Comparison of ENCODE assay signal across 15 cellular contexts in the genomic region with DNA sequence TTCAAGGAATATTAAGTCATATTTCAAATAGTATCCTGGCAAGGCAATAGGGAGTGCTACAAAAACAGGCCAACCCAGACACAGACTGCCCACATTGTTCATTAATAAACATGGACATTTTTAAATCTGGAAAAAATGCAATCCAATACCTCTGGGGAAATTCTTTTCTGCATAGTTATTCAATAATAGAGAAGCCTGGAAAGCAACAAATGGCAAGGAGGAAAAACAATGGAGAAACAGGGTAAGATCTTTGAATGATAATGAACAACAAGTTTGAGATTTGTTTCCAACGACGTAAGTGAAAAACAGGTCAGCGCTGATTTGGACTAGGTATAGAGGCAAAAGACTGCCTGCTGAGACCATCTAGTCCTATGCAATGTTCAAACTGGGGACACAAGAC. TPM values are rescaled to one million over a fixed set of nuclear protein-coding genes. Genes with fewer than 3 reads are reported as not detected.
DNase-seq lines count a peak whose midpoint lies in the region; FAIRE-seq and TF ChIP-seq lines count a peak whose summit lies in the region.
"Had no signal": no experiment of that assay in that cellular context is flagged by ENCODE, and none has a peak within 500 bp of the region (broad histone marks: within the 10 kb centered on the region; RNA-seq: fewer than 3 reads in every experiment).

No MANE protein-coding gene starts in this region.

- CTCF ChIA-PET in Caco-2 (lab: Charles Lee): no interaction called here

- H3K4me1 Mint-ChIP-seq in Caco-2 (ENCODE audit: low read depth, unreplicated experiment): no peaks in the 10 kb centered on the region
- H3K4me1 Mint-ChIP-seq in type B pancreatic cell (ENCODE audit: unreplicated experiment): no peaks in the 10 kb centered on the region
- H3K4me1 Mint-ChIP-seq: B cell had no signal

- H3F3A ChIP-seq in GM23248 (ENCODE audit: insufficient read depth): 0 out of 2 replicates have a peak, but pooled peaks cover 12% of the 10 kb centered on the region

- H3K36me3 Mint-ChIP-seq in Caco-2 (ENCODE audit: insufficient read depth, unreplicated experiment) (no peaks in the 10 kb centered on the region), type B pancreatic cell (no peaks in the 10 kb centered on the region)
- H3K36me3 Mint-ChIP-seq: CD8-positive, alpha-beta T cell had no signal

- H3K4me3 Mint-ChIP-seq in Caco-2 (ENCODE audit: unreplicated experiment): no peak overlapping the region
- no peak overlapping the region for H3K4me3 Mint-ChIP-seq in type B pancreatic cell
- H3K4me3 Mint-ChIP-seq: B cell; CD8-positive, alpha-beta T cell had no signal

- H3K9ac ChIP-seq in GM23248: no peak overlapping the region
- H3K9ac ChIP-seq: BLaER1 treated with 17β-estradiol and CSF1 and Interleukin-3, amounts not matched to agents 10 nM and 100 nM had no signal

- no peak for TF ChIP-seq POLR2A in GM12891 (IDR thresholded peaks at IDR 0.05; ENCODE audit: low read depth, low read length)

- intact Hi-C loops in Caco-2 (cut with micrococcal nuclease; ENCODE audit: unreplicated experiment): no loop called here

- in situ Hi-C loops in GM23248 (cut with MboI): no loop called here

- H3K79me2 ChIP-seq in GM23248 (ENCODE audit: insufficient read depth) (no peaks in the 10 kb centered on the region), osteoblast (ENCODE audit: insufficient read depth, low read length) (no peaks in the 10 kb centered on the region)

- H3K27ac ChIP-seq in GM23248: no peak overlapping the region
- H3K27ac ChIP-seq in osteoblast (ENCODE audit: low read depth, low read length): no peak overlapping the region
- H3K27ac ChIP-seq: BLaER1 treated with 17β-estradiol and CSF1 and Interleukin-3, amounts not matched to agents 10 nM and 100 nM had no signal

- TF ChIP-seq CTCF in osteoblast (IDR thresholded peaks at IDR 0.05; ENCODE audit: extremely low read depth, low read depth, low read length) (no peak), Caco-2 (IDR thresholded peaks at IDR 0.05; ENCODE audit: insufficient read depth in 1 of 2, low read depth in 1 of 2, low read length in 1 of 2, severe bottlenecking in 1 of 2, unreplicated experiment in 1 of 2) (no peak), type B pancreatic cell (conservative IDR thresholded peaks at IDR 0.05) (no peak)

- BruUV-seq in Caco-2 (replicated peaks; lab: Mats Ljungman, UMichigan): no TSS peak

- FAIRE-seq in GM12891 (lab: Jason Lieb, UNC): no peak

- H3K27ac Mint-ChIP-seq in Caco-2 (ENCODE audit: unreplicated experiment) (no peak overlapping the region), type B pancreatic cell (no peak overlapping the region)
- H3K27ac Mint-ChIP-seq: B cell; CD8-positive, alpha-beta T cell had no signal

- H3K36me3 ChIP-seq in GM23248 (ENCODE audit: low read depth) (no peaks in the 10 kb centered on the region), osteoblast (ENCODE audit: insufficient read depth, low read length) (no peaks in the 10 kb centered on the region), Caco-2 (ENCODE audit: control insufficient read depth, insufficient read depth, low read length) (no peaks in the 10 kb centered on the region)
- H3K36me3 ChIP-seq: BLaER1 treated with 17β-estradiol and CSF1 and Interleukin-3, amounts not matched to agents 10 nM and 100 nM; HAP-1 had no signal

- H3K4me3 ChIP-seq in GM23248 (no peak overlapping the region), osteoblast (ENCODE audit: insufficient read depth, low read length) (no peak overlapping the region), Caco-2 (ENCODE audit: low read depth, low read length) (no peak overlapping the region)
- H3K4me3 ChIP-seq: BLaER1 treated with 17β-estradiol and CSF1 and Interleukin-3, amounts not matched to agents 10 nM and 100 nM; HAP-1 had no signal

- POLR2A ChIA-PET in Caco-2 (lab: Charles Lee): no interaction called here

- H3K27me3 ChIP-seq in GM23248 (replicated peaks; ENCODE audit: insufficient read depth) (0 out of 2 replicates have a peak, but pooled peaks cover 7% of the 10 kb centered on the region), osteoblast (ENCODE audit: insufficient read depth, low read length) (no peaks in the 10 kb centered on the region), Caco-2 (replicated peaks; ENCODE audit: control insufficient read depth, insufficient read depth, low read length) (no peaks in the 10 kb centered on the region)
- H3K27me3 ChIP-seq: BLaER1 treated with 17β-estradiol and CSF1 and Interleukin-3, amounts not matched to agents 10 nM and 100 nM had no signal

- H3K9me3 Mint-ChIP-seq in Caco-2 (ENCODE audit: unreplicated experiment) (peaks cover 23% of the 10 kb centered on the region), type B pancreatic cell (no peaks in the 10 kb centered on the region)
- H3K9me3 Mint-ChIP-seq: CD8-positive, alpha-beta T cell had no signal

- DNase-seq in EH (ENCODE audit: low read depth) (peak; percentile 10), GM23248 (no peak), fibroblast of peridontal ligament (ENCODE audit: extremely low read depth) (peak; percentile 10), osteoblast (ENCODE audit: insufficient read length, low spot score, missing footprints) (no peak), NCI-H1105 treated with DMSO at 0.1 percent for 48 hours (lab: John Stamatoyannopoulos, UW) (no peak), GM12891 (ENCODE audit: insufficient read length, low spot score) (no peak), Caco-2 (no peak), type B pancreatic cell (ENCODE audit: extremely low spot score, unreplicated experiment) (no peak)
- DNase-seq: CD8-positive, alpha-beta T cell; DMS 273 treated with DMSO at 0.1 percent for 48 hours; DND-41; GDM1 had no signal

- no peaks in the 10 kb centered on the region for H3K9me2 ChIP-seq in GM23248 (ENCODE audit: insufficient read depth)

- H3K4me1 ChIP-seq in GM23248 (ENCODE audit: insufficient read depth) (peaks cover 20% of the 10 kb centered on the region), osteoblast (ENCODE audit: insufficient read depth, low read length) (peaks cover 21% of the 10 kb centered on the region), Caco-2 (no peaks in the 10 kb centered on the region)
- H3K4me1 ChIP-seq: BLaER1 treated with 17β-estradiol and CSF1 and Interleukin-3, amounts not matched to agents 10 nM and 100 nM; HAP-1 had no signal

- H2AFZ ChIP-seq in GM23248 (no peak overlapping the region), osteoblast (ENCODE audit: low read length) (no peak overlapping the region)

- no peaks in the 10 kb centered on the region for H4K20me1 ChIP-seq in GM23248 (ENCODE audit: insufficient read depth)
- H4K20me1 ChIP-seq in osteoblast (ENCODE audit: insufficient read depth, low read length): no peaks in the 10 kb centered on the region
- H4K20me1 ChIP-seq: BLaER1 treated with 17β-estradiol and CSF1 and Interleukin-3, amounts not matched to agents 10 nM and 100 nM had no signal

- no peaks in the 10 kb centered on the region for H3K9me3 ChIP-seq in GM23248 (ENCODE audit: low read depth)
- no peaks in the 10 kb centered on the region for H3K9me3 ChIP-seq in osteoblast (ENCODE audit: low read depth, low read length)
- no peaks in the 10 kb centered on the region for H3K9me3 ChIP-seq in Caco-2
- H3K9me3 ChIP-seq: BLaER1 treated with 17β-estradiol and CSF1 and Interleukin-3, amounts not matched to agents 10 nM and 100 nM; HAP-1 had no signal

- 83 to 88% methylated on average over 3 of the region's 3 CpGs for WGBS in GM23248 (ENCODE audit: low coverage in 1 of 2, low lambda C conversion rate in 2 of 2, missing lambda C conversion rate in 2 of 2), 2 experiments

- H3K4me2 ChIP-seq in GM23248 (ENCODE audit: unreplicated experiment): peak overlapping the region; percentile 54
- peak overlapping the region; percentile 46 for H3K4me2 ChIP-seq in osteoblast (ENCODE audit: insufficient read depth, low read length)
- H3K4me2 ChIP-seq: BLaER1 treated with 17β-estradiol and CSF1 and Interleukin-3, amounts not matched to agents 10 nM and 100 nM had no signal

- H3K27me3 Mint-ChIP-seq in Caco-2 (ENCODE audit: insufficient read depth, unreplicated experiment): peaks cover 7% of the 10 kb centered on the region
- peaks cover 14% of the 10 kb centered on the region for H3K27me3 Mint-ChIP-seq in type B pancreatic cell

TF ChIP-seq in GM12891, 5 proteins besides CTCF, POLR2A, EP300 and RAD21:
- TF ChIP-seq SPI1 (IDR thresholded peaks at IDR 0.05; ENCODE audit: low read depth, low read length): no peak
- TF ChIP-seq TAF1 (IDR thresholded peaks at IDR 0.05; ENCODE audit: low read depth, low read length): no peak
- no peak for TF ChIP-seq PAX5 (IDR thresholded peaks at IDR 0.05; ENCODE audit: insufficient read depth, low read length, severe bottlenecking)
- no peak for TF ChIP-seq POU2F2 (IDR thresholded peaks at IDR 0.05; ENCODE audit: low read depth, low read length)
- no peak for TF ChIP-seq POLR2AphosphoS5 (IDR thresholded peaks at IDR 0.05; ENCODE audit: low read depth, low read length)

RNA-seq across cellular contexts. Expression of gene ZNF800, which starts 44.7 kb away (rescaled TPM):
- 16.9 and 19.9 TPM in 2 replicates for total RNA-seq in GM23248 (2014; rRNA removed; shearing (Covaris generic))
- 20.3 and 20.8 TPM in 2 replicates for polyA plus RNA-seq in GM23248 (2016; fragmentation: Nextera tagmentation; extraction: Ambion mirVana)
- 21.7 and 26.5 TPM in 2 replicates for total RNA-seq in osteoblast
- 10.5 TPM for polyA plus RNA-seq in GM12891 (2012; ENCODE audit: low read depth, missing spikeins)
- total RNA-seq in Caco-2 (2022): 17.3 and 18.7 TPM in 2 replicates
- 25.8 and 26.2 TPM in 2 replicates for total RNA-seq in type B pancreatic cell (ENCODE audit: low replicate concordance)

Comparison
In these comparisons a context has a peak if more than half of its experiments do, and no peak if none do; other contexts are left out.
1. DNase-seq: peak in EH (single experiment) and fibroblast of peridontal ligament (single experiment); none in GM23248 (single experiment), osteoblast (single experiment), NCI-H1105 treated with DMSO at 0.1 percent for 48 hours (single experiment), GM12891 (single experiment), Caco-2 (0 of 2) and type B pancreatic cell (single experiment).